ENCODE assay signal across 10 cellular contexts in the genomic region with DNA sequence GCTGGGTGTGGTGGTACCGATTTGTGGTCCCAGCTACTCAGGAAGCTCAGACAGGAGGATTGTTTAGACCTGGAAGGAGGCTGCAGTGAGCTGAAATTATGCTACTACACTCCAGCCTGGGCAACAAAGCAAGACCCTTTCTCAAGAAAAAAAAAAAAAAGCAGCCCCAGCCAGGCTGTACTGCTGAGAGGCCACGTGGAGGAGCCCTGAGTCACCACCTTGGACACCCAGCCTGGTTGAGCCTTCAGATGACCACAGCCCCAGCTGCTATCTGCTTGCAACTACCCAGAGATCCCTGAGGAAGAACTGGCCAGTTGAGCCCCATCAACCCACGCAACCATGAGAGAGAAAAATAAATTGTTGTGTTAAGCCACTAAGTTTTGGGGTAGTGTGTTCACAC. TPM values are rescaled to one million over a fixed set of nuclear protein-coding genes. Genes with fewer than 3 reads are reported as not detected.
DNase-seq lines count a peak whose midpoint lies in the region; ATAC-seq and TF ChIP-seq lines count a peak whose summit lies in the region.
"Had no signal": no experiment of that assay in that cellular context is flagged by ENCODE, and none has a peak within 500 bp of the region (broad histone marks: within the 10 kb centered on the region; RNA-seq: fewer than 3 reads in every experiment).

No MANE protein-coding gene starts in this region.

- H3K36me3 Mint-ChIP-seq in WTC11 (0 out of 2 replicates have a peak, but pooled peaks cover 5% of the 10 kb centered on the region), natural killer cell (no peaks in the 10 kb centered on the region)

- ATAC-seq in WTC11, result no peak
- ATAC-seq in left lung, result peak; percentile 92
- ATAC-seq in natural killer cell, result no peak

- H3K27ac Mint-ChIP-seq in WTC11 (no peak overlapping the region), natural killer cell (no peak overlapping the region)

- no peak for TF ChIP-seq CTCF in WTC11 (IDR thresholded peaks at IDR 0.05)
- no peak for TF ChIP-seq CTCF in left lung (IDR thresholded peaks at IDR 0.05)
- no peak for TF ChIP-seq CTCF in esophagus muscularis mucosa (IDR thresholded peaks at IDR 0.05)
- TF ChIP-seq CTCF in natural killer cell (IDR thresholded peaks at IDR 0.05), result no peak

- H3K27ac ChIP-seq in left lung (no peak overlapping the region), esophagus muscularis mucosa (replicated peaks in 1 of 4) (no peak overlapping the region)

- H3K27me3 ChIP-seq in left lung, result peaks cover 0 to 9% of the 10 kb centered on the region in 2 donors
- H3K27me3 ChIP-seq in esophagus muscularis mucosa, result peaks cover 0 to 26% (median 0%) of the 10 kb centered on the region in 4 donors

- no peak for TF ChIP-seq POLR2A in esophagus muscularis mucosa (IDR thresholded peaks at IDR 0.05; ENCODE audit: low read depth)

- H3K4me1 Mint-ChIP-seq in WTC11 (peaks cover 16% of the 10 kb centered on the region), natural killer cell (peaks cover 8 to 16% of the 10 kb centered on the region in 2 donors)

- peaks cover 7% of the 10 kb centered on the region for H3K9me3 Mint-ChIP-seq in WTC11
- no peaks in the 10 kb centered on the region for H3K9me3 Mint-ChIP-seq in natural killer cell

- no peak for TF ChIP-seq EP300 in esophagus muscularis mucosa (IDR thresholded peaks at IDR 0.05)

- peak; percentile 92 for DNase-seq in DMS53 (lab: John Stamatoyannopoulos, UW)
- peak; percentile 24 for DNase-seq in HT1080 (ENCODE audit: low read depth)
- no peak for DNase-seq in WTC11 (ENCODE audit: low spot score)
- peak in 1 of 2 donors; percentile 63 for DNase-seq in left lung
- no peak for DNase-seq in DMS 273 (lab: John Stamatoyannopoulos, UW; ENCODE audit: unreplicated experiment)
- DNase-seq in esophagus muscularis mucosa (ENCODE audit: extremely low spot score), result no peak
- DNase-seq in natural killer cell, result no peak
- no peak for DNase-seq in NCI-H187 (lab: John Stamatoyannopoulos, UW)
- DNase-seq: activated CD4-positive, alpha-beta T cell treated with anti-CD3 and anti-CD28 coated beads, Interleukin-2, amount 50 U/mL, for 4 hours had no signal

- 62% methylated on average over 3 of the region's 3 CpGs for WGBS in esophagus muscularis mucosa

- no peak overlapping the region for H3K4me3 Mint-ChIP-seq in WTC11
- no peak overlapping the region for H3K4me3 Mint-ChIP-seq in natural killer cell

- H3K4me3 ChIP-seq in left lung (no peak overlapping the region), esophagus muscularis mucosa (no peak overlapping the region)

- H3K4me1 ChIP-seq in left lung (peaks cover 0 to 5% of the 10 kb centered on the region in 2 donors), esophagus muscularis mucosa (no peaks in the 10 kb centered on the region)

- H3K27me3 Mint-ChIP-seq in WTC11 (ENCODE audit: low read depth) (no peaks in the 10 kb centered on the region), natural killer cell (ENCODE audit: low read depth in 2 of 2) (peaks cover 0 to 3% of the 10 kb centered on the region in 2 donors)

- POLR2A ChIA-PET in WTC11 (lab: Charles Lee), result no interaction called here

- H3K36me3 ChIP-seq in left lung (no peaks in the 10 kb centered on the region), esophagus muscularis mucosa (no peaks in the 10 kb centered on the region)

- CTCF ChIA-PET in WTC11 (lab: Charles Lee), result interaction anchor here (1.1 to 2.9 kb wide), 3 partner anchors 29 to 39 kb away, joined by 4 to 13 read pairs (median 5); no protein-coding TSS in a partner anchor

- intact Hi-C loops in left lung (cut with DNase I), result no loop called here
- intact Hi-C loops in esophagus muscularis mucosa (cut with DNase I), result no loop called here
- intact Hi-C loops in natural killer cell (cut with micrococcal nuclease), result no loop called here

- no peaks in the 10 kb centered on the region for H3K9me3 ChIP-seq in left lung
- H3K9me3 ChIP-seq in esophagus muscularis mucosa, result no peaks in the 10 kb centered on the region

TF ChIP-seq in WTC11, 78 proteins besides CTCF, POLR2A, EP300 and RAD21:
- TF ChIP-seq TCF7 (CRISPR knock-in tag; IDR thresholded peaks at IDR 0.05; ENCODE audit: low read depth), result no peak
- TF ChIP-seq, protein P1, sequence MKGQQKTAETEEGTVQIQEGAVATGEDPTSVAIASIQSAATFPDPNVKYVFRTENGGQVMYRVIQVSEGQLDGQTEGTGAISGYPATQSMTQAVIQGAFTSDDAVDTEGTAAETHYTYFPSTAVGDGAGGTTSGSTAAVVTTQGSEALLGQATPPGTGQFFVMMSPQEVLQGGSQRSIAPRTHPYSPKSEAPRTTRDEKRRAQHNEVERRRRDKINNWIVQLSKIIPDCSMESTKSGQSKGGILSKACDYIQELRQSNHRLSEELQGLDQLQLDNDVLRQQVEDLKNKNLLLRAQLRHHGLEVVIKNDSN (CRISPR knock-in tag; IDR thresholded peaks at IDR 0.05), result no peak
- 0 out of 2 replicates have a peak, but pooled peaks have one; percentile 53 for TF ChIP-seq ZNF121 (CRISPR knock-in tag; IDR thresholded peaks at IDR 0.05)
- TF ChIP-seq, protein P2, sequence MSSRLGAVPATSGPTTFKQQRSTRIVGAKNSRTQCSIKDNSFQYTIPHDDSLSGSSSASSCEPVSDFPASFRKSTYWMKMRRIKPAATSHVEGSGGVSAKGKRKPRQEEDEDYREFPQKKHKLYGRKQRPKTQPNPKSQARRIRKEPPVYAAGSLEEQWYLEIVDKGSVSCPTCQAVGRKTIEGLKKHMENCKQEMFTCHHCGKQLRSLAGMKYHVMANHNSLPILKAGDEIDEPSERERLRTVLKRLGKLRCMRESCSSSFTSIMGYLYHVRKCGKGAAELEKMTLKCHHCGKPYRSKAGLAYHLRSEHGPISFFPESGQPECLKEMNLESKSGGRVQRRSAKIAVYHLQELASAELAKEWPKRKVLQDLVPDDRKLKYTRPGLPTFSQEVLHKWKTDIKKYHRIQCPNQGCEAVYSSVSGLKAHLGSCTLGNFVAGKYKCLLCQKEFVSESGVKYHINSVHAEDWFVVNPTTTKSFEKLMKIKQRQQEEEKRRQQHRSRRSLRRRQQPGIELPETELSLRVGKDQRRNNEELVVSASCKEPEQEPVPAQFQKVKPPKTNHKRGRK (CRISPR knock-in tag; IDR thresholded peaks at IDR 0.05; ENCODE audit: borderline replicate concordance), result no peak
- TF ChIP-seq JAZF1 (CRISPR knock-in tag; IDR thresholded peaks at IDR 0.05), result no peak

RNA-seq across cellular contexts. Expression of a gene that starts 23.6 kb away (rescaled TPM):
- total RNA-seq in HT1080 (2014; rRNA removed; shearing (Covaris generic)), result not detected in 2 replicates
- 0.05 and 0.07 TPM in 2 replicates for polyA plus RNA-seq in HT1080 (2015; cell fraction: cytosol; rRNA removed)
- 0.10 TPM in 1 of 2 replicates, not detected in the other for polyA plus RNA-seq in HT1080 (2015; cell fraction: nucleus; rRNA removed)
- total RNA-seq in WTC11 (2021), result 19.6 to 20.7 TPM (median 20.6 TPM) in 3 replicates
- 100 to 1,000 TPM in 1 of 2 donors, 10 to 100 TPM in 1; 47.8 to 107 TPM for total RNA-seq in left lung
- 10 to 100 TPM; 12.6 to 23.6 (median 14.5) TPM for total RNA-seq in esophagus muscularis mucosa
- total RNA-seq in natural killer cell, result under 1 TPM; 0.26 to 0.60 (median 0.29) TPM

RNA-seq across cellular contexts. Expression of a gene that starts 41.0 kb away (rescaled TPM):
- not detected in 2 replicates for total RNA-seq in HT1080 (2014; rRNA removed; shearing (Covaris generic))
- polyA plus RNA-seq in HT1080 (2015; cell fraction: cytosol; rRNA removed), result not detected in 2 replicates
- polyA plus RNA-seq in HT1080 (2015; cell fraction: nucleus; rRNA removed), result not detected in 2 replicates
- total RNA-seq in WTC11 (2021) (0.25 to 0.73 TPM in 2 of 3 replicates, not detected in the other), left lung (not detected), esophagus muscularis mucosa (under 1 TPM in 3 of 4 donors, not detected in 1; 0.39 to 0.83 (median 0.40) TPM), natural killer cell (not detected)
- total RNA-seq: skeletal muscle tissue had no signal

RNA-seq across cellular contexts. Expression of a gene that starts 46.6 kb away (rescaled TPM):
- total RNA-seq in HT1080 (2014; rRNA removed; shearing (Covaris generic)), result not detected in 2 replicates
- not detected in 2 replicates for polyA plus RNA-seq in HT1080 (2015; cell fraction: cytosol; rRNA removed)
- polyA plus RNA-seq in HT1080 (2015; cell fraction: nucleus; rRNA removed), result 0.16 TPM in 1 of 2 replicates, not detected in the other
- total RNA-seq in WTC11 (2021) (0.94 to 2.1 TPM (median 2.0 TPM) in 3 replicates), left lung (not detected), esophagus muscularis mucosa (under 1 TPM in 1 of 4 donors, not detected in 3; 0.17 TPM), natural killer cell (under 1 TPM in 1 of 3 donors, not detected in 2; 0.48 TPM)
- total RNA-seq: skeletal muscle tissue had no signal

RNA-seq across cellular contexts. Expression of a gene that starts 58.2 kb away (rescaled TPM):
- not detected in 2 replicates for total RNA-seq in HT1080 (2014; rRNA removed; shearing (Covaris generic))
- not detected in 2 replicates for polyA plus RNA-seq in HT1080 (2015; cell fraction: cytosol; rRNA removed)
- polyA plus RNA-seq in HT1080 (2015; cell fraction: nucleus; rRNA removed), result not detected in 2 replicates
- total RNA-seq in WTC11 (2021), result 1.1 to 2.0 TPM (median 1.7 TPM) in 3 replicates
- 10 to 100 TPM in 1 of 2 donors, 1 to 10 TPM in 1; 9.1 to 35.5 TPM for total RNA-seq in left lung
- 1 to 10 TPM; 1.2 to 4.1 (median 2.4) TPM for total RNA-seq in esophagus muscularis mucosa
- total RNA-seq in natural killer cell, result 100 to 1,000 TPM; 287 to 370 (median 295) TPM

Comparison
In these comparisons a context has a peak if more than half of its experiments do, and no peak if none do; other contexts are left out.
1. DNase-seq: peak in DMS53 (single experiment) and HT1080 (single experiment); none in WTC11 (single experiment), DMS 273 (single experiment), esophagus muscularis mucosa (single experiment), natural killer cell (single experiment) and NCI-H187 (0 of 2).
2. RNA of a gene that starts 23.6 kb away (total RNA-seq): 47.8 to 107 TPM in left lung, 19.6 to 20.7 TPM in WTC11 and 12.6 to 23.6 TPM in esophagus muscularis mucosa; 0.26 to 0.60 TPM in natural killer cell and not detected in HT1080; every median in the first group is over 4 times any median in the second.